ENCODE assay signal across 2 cellular contexts in the genomic region with DNA sequence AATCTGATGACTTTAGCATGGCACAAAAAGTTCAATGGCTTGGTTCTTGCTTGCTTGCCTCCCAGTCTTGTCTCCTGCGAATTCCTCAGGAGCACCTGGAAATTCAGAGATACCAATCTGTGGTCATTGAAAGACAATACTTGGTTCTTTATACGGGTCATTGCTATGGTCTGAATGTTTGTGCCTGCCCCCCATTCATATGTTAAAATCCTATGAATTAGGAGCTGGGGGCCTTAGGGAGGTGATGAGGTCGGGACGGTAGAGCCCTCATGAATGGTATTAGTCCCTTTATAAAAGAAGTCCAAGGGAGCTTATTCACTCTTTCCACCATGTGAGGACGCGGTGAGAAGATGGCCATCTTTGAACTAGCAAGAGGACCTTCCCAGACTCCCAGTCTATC.
TF ChIP-seq lines count a peak whose summit lies in the region.

No MANE protein-coding gene starts in this region.

TF ChIP-seq in GM23338, 12 proteins besides CTCF, POLR2A, EP300 and RAD21 (continued from another document):
- TF ChIP-seq, protein P1, sequence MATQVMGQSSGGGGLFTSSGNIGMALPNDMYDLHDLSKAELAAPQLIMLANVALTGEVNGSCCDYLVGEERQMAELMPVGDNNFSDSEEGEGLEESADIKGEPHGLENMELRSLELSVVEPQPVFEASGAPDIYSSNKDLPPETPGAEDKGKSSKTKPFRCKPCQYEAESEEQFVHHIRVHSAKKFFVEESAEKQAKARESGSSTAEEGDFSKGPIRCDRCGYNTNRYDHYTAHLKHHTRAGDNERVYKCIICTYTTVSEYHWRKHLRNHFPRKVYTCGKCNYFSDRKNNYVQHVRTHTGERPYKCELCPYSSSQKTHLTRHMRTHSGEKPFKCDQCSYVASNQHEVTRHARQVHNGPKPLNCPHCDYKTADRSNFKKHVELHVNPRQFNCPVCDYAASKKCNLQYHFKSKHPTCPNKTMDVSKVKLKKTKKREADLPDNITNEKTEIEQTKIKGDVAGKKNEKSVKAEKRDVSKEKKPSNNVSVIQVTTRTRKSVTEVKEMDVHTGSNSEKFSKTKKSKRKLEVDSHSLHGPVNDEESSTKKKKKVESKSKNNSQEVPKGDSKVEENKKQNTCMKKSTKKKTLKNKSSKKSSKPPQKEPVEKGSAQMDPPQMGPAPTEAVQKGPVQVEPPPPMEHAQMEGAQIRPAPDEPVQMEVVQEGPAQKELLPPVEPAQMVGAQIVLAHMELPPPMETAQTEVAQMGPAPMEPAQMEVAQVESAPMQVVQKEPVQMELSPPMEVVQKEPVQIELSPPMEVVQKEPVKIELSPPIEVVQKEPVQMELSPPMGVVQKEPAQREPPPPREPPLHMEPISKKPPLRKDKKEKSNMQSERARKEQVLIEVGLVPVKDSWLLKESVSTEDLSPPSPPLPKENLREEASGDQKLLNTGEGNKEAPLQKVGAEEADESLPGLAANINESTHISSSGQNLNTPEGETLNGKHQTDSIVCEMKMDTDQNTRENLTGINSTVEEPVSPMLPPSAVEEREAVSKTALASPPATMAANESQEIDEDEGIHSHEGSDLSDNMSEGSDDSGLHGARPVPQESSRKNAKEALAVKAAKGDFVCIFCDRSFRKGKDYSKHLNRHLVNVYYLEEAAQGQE (IDR thresholded peaks at IDR 0.05; ENCODE audit: unreplicated experiment), result no peak
- TF ChIP-seq, protein P2, sequence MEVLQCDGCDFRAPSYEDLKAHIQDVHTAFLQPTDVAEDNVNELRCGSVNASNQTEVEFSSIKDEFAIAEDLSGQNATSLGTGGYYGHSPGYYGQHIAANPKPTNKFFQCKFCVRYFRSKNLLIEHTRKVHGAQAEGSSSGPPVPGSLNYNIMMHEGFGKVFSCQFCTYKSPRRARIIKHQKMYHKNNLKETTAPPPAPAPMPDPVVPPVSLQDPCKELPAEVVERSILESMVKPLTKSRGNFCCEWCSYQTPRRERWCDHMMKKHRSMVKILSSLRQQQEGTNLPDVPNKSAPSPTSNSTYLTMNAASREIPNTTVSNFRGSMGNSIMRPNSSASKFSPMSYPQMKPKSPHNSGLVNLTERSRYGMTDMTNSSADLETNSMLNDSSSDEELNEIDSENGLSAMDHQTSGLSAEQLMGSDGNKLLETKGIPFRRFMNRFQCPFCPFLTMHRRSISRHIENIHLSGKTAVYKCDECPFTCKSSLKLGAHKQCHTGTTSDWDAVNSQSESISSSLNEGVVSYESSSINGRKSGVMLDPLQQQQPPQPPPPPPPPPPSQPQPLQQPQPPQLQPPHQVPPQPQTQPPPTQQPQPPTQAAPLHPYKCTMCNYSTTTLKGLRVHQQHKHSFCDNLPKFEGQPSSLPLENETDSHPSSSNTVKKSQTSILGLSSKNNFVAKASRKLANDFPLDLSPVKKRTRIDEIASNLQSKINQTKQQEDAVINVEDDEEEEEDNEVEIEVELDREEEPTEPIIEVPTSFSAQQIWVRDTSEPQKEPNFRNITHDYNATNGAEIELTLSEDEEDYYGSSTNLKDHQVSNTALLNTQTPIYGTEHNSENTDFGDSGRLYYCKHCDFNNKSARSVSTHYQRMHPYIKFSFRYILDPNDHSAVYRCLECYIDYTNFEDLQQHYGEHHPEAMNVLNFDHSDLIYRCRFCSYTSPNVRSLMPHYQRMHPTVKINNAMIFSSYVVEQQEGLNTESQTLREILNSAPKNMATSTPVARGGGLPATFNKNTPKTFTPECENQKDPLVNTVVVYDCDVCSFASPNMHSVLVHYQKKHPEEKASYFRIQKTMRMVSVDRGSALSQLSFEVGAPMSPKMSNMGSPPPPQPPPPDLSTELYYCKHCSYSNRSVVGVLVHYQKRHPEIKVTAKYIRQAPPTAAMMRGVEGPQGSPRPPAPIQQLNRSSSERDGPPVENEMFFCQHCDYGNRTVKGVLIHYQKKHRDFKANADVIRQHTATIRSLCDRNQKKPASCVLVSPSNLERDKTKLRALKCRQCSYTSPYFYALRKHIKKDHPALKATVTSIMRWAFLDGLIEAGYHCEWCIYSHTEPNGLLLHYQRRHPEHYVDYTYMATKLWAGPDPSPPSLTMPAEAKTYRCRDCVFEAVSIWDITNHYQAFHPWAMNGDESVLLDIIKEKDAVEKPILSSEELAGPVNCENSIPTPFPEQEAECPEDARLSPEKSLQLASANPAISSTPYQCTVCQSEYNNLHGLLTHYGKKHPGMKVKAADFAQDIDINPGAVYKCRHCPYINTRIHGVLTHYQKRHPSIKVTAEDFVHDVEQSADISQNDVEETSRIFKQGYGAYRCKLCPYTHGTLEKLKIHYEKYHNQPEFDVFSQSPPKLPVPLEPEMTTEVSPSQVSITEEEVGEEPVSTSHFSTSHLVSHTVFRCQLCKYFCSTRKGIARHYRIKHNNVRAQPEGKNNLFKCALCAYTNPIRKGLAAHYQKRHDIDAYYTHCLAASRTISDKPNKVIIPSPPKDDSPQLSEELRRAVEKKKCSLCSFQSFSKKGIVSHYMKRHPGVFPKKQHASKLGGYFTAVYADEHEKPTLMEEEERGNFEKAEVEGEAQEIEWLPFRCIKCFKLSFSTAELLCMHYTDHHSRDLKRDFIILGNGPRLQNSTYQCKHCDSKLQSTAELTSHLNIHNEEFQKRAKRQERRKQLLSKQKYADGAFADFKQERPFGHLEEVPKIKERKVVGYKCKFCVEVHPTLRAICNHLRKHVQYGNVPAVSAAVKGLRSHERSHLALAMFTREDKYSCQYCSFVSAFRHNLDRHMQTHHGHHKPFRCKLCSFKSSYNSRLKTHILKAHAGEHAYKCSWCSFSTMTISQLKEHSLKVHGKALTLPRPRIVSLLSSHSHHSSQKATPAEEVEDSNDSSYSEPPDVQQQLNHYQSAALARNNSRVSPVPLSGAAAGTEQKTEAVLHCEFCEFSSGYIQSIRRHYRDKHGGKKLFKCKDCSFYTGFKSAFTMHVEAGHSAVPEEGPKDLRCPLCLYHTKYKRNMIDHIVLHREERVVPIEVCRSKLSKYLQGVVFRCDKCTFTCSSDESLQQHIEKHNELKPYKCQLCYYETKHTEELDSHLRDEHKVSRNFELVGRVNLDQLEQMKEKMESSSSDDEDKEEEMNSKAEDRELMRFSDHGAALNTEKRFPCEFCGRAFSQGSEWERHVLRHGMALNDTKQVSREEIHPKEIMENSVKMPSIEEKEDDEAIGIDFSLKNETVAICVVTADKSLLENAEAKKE (CRISPR knock-in tag; IDR thresholded peaks at IDR 0.05), result 0 out of 2 replicates have a peak, but pooled peaks have one; percentile 37
- TF ChIP-seq, protein P3, sequence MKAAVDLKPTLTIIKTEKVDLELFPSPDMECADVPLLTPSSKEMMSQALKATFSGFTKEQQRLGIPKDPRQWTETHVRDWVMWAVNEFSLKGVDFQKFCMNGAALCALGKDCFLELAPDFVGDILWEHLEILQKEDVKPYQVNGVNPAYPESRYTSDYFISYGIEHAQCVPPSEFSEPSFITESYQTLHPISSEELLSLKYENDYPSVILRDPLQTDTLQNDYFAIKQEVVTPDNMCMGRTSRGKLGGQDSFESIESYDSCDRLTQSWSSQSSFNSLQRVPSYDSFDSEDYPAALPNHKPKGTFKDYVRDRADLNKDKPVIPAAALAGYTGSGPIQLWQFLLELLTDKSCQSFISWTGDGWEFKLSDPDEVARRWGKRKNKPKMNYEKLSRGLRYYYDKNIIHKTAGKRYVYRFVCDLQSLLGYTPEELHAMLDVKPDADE (IDR thresholded peaks at IDR 0.05), result no peak
- TF ChIP-seq JUNB (IDR thresholded peaks at IDR 0.05; ENCODE audit: unreplicated experiment), result no peak
- TF ChIP-seq EZH2phosphoT487 (IDR thresholded peaks at IDR 0.05; ENCODE audit: unreplicated experiment), result no peak

TF ChIP-seq in WTC11, 78 proteins besides CTCF, POLR2A, EP300 and RAD21 (continued from another document):
- TF ChIP-seq, protein P4, sequence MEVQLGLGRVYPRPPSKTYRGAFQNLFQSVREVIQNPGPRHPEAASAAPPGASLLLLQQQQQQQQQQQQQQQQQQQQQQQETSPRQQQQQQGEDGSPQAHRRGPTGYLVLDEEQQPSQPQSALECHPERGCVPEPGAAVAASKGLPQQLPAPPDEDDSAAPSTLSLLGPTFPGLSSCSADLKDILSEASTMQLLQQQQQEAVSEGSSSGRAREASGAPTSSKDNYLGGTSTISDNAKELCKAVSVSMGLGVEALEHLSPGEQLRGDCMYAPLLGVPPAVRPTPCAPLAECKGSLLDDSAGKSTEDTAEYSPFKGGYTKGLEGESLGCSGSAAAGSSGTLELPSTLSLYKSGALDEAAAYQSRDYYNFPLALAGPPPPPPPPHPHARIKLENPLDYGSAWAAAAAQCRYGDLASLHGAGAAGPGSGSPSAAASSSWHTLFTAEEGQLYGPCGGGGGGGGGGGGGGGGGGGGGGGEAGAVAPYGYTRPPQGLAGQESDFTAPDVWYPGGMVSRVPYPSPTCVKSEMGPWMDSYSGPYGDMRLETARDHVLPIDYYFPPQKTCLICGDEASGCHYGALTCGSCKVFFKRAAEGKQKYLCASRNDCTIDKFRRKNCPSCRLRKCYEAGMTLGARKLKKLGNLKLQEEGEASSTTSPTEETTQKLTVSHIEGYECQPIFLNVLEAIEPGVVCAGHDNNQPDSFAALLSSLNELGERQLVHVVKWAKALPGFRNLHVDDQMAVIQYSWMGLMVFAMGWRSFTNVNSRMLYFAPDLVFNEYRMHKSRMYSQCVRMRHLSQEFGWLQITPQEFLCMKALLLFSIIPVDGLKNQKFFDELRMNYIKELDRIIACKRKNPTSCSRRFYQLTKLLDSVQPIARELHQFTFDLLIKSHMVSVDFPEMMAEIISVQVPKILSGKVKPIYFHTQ (CRISPR knock-in tag; IDR thresholded peaks at IDR 0.05), result no peak
- TF ChIP-seq, protein P5, sequence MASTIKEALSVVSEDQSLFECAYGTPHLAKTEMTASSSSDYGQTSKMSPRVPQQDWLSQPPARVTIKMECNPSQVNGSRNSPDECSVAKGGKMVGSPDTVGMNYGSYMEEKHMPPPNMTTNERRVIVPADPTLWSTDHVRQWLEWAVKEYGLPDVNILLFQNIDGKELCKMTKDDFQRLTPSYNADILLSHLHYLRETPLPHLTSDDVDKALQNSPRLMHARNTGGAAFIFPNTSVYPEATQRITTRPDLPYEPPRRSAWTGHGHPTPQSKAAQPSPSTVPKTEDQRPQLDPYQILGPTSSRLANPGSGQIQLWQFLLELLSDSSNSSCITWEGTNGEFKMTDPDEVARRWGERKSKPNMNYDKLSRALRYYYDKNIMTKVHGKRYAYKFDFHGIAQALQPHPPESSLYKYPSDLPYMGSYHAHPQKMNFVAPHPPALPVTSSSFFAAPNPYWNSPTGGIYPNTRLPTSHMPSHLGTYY (CRISPR knock-in tag; IDR thresholded peaks at IDR 0.05), result no peak
- TF ChIP-seq CREM (CRISPR knock-in tag; IDR thresholded peaks at IDR 0.05) (no peak), ESRRA (CRISPR knock-in tag; IDR thresholded peaks at IDR 0.05; ENCODE audit: borderline replicate concordance) (no peak), NFE2L1 (CRISPR knock-in tag; IDR thresholded peaks at IDR 0.05) (no peak)
- TF ChIP-seq, protein P6, sequence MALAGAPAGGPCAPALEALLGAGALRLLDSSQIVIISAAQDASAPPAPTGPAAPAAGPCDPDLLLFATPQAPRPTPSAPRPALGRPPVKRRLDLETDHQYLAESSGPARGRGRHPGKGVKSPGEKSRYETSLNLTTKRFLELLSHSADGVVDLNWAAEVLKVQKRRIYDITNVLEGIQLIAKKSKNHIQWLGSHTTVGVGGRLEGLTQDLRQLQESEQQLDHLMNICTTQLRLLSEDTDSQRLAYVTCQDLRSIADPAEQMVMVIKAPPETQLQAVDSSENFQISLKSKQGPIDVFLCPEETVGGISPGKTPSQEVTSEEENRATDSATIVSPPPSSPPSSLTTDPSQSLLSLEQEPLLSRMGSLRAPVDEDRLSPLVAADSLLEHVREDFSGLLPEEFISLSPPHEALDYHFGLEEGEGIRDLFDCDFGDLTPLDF (CRISPR knock-in tag; IDR thresholded peaks at IDR 0.05), result no peak
- TF ChIP-seq, protein P7, sequence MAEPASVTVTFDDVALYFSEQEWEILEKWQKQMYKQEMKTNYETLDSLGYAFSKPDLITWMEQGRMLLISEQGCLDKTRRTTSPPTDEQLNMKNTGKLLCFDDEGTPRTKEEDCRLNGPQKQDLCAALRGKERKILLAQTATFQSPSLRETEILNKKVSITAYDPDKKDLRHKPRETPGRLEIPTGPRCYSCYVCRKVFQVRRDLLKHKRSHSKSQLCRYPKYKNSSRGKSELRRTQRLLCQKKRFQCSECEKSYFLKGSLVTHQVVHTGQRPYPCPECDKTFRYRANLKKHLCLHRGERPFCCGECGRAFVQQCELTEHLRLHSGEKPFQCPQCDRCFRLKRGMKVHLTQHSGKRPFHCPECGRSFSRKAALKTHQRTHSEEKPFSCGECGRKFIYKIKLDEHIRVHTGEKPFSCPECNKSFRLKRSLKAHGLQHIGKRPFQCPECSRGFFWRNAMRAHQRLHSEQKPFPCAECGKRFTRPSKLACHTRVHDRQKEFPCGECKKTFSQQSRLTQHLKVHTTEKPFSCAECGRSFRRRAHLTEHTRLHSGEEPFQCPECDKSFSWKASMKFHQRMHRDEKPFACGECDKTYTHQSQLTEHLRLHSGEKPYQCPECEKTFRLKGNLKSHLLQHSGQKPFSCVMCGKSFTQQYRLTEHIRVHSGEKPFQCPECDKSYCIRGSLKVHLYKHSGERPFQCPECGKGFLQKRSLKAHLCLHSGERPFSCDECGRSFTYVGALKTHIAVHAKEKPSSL (CRISPR knock-in tag; conservative IDR thresholded peaks at IDR 0.05), result no peak
TF ChIP-seq in WTC11: peak in this region for 0.
